9 cellular contexts compared by ENCODE assay signal in the genomic region with DNA sequence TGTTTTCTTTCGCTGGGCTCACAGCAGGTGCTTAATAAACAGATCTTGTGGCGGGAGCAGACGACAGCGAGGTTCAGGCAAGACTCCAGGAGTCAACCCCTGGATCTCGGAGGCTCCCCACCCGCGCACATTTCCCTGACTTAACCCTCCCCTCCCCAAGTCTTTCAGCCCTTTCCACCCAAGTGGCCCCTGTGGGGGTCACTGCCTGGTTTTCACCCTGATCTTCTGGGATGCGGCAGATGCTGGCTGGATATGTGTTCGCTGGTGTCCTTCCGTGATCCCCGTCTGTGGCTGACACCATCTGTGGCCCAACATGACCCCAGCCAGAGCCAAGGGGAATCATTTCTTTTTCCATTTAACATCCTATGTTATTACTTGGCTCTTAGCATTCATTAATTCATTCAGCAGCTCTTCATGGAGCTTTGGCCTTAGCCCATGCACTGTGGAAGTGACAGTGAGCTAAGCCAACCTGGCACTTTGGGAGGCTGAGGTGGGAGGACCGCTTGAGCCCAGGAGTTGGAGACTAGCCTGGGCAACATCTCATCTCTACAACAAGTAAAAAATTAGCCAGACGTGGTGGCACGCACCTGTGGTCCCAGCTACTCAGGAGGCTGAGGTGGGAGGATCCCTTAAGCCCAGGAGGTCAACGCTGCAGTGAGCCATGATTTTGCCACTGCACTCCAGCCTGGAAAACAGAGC. TPM values are rescaled to one million over a fixed set of nuclear protein-coding genes. Genes with fewer than 3 reads are reported as not detected.
DNase-seq lines count a peak whose midpoint lies in the region; ATAC-seq and TF ChIP-seq lines count a peak whose summit lies in the region.
"Not testable (repeated sequence)": the region's sequence is repeated elsewhere in the genome, so short reads cannot be mapped to it uniquely, and the experiment has no call there.
"Had no signal": no experiment of that assay in that cellular context is flagged by ENCODE, and none has a peak within 500 bp of the region (broad histone marks: within the 10 kb centered on the region; RNA-seq: fewer than 3 reads in every experiment).

No MANE protein-coding gene starts in this region.

- H3K27me3 ChIP-seq in CD4-positive, CD25-positive, alpha-beta regulatory T cell (ENCODE audit: control insufficient read depth, insufficient read depth, low read length); HUES6 (ENCODE audit: control insufficient read depth, insufficient read depth, low read length); dorsolateral prefrontal cortex; thymus (ENCODE audit: control insufficient read depth, insufficient read depth): not testable (repeated sequence)

- peaks cover 19% of the 10 kb centered on the region for H3K4me1 ChIP-seq in CD4-positive, CD25-positive, alpha-beta regulatory T cell (ENCODE audit: control insufficient read depth, insufficient read depth, low read length, poor library complexity, severe bottlenecking)
- peaks cover 11% of the 10 kb centered on the region for H3K4me1 ChIP-seq in HUES6 (ENCODE audit: control insufficient read depth, insufficient read depth, low read length)
- H3K4me1 ChIP-seq in thymus (ENCODE audit: control insufficient read depth, insufficient read depth, low read length): not testable (repeated sequence)

- not testable (repeated sequence) for H3K9me3 Mint-ChIP-seq in CD4-positive, CD25-positive, alpha-beta regulatory T cell; activated naive CD4-positive, alpha-beta T cell treated with anti-CD3 and anti-CD28 coated beads, Interleukin-2, amount 50 U/mL, for 24 hours; immature natural killer cell; osteocyte (ENCODE audit: unreplicated experiment)

- peak overlapping the region; percentile 60 for H3K27ac ChIP-seq in CD4-positive, CD25-positive, alpha-beta regulatory T cell (ENCODE audit: insufficient read depth, low read length, poor library complexity, severe bottlenecking)
- not testable (repeated sequence) for H3K27ac ChIP-seq in HUES6 (ENCODE audit: low read depth, low read length); SK-N-MC; thymus (ENCODE audit: low read depth)
- H3K27ac ChIP-seq in dorsolateral prefrontal cortex: peak overlapping the region in 54 of 59 donors; percentile 32 to 100 (median 97)

- H3K27me3 Mint-ChIP-seq in CD4-positive, CD25-positive, alpha-beta regulatory T cell; activated naive CD4-positive, alpha-beta T cell treated with anti-CD3 and anti-CD28 coated beads, Interleukin-2, amount 50 U/mL, for 24 hours; immature natural killer cell (ENCODE audit: low read depth in 3 of 3); osteocyte (ENCODE audit: unreplicated experiment): not testable (repeated sequence)

- intact Hi-C loops in dorsolateral prefrontal cortex (cut with DNase I): not testable (repeated sequence)

- not testable (repeated sequence) for ATAC-seq in CD4-positive, CD25-positive, alpha-beta regulatory T cell (ENCODE audit: low read depth in 2 of 2)

- H3K9ac ChIP-seq in HUES6 (ENCODE audit: low read length); SK-N-MC (ENCODE audit: insufficient read length): not testable (repeated sequence)

- peak overlapping the region; percentile 26 for H3K4me3 ChIP-seq in CD4-positive, CD25-positive, alpha-beta regulatory T cell (ENCODE audit: low read depth, low read length)
- H3K4me3 ChIP-seq in HUES6 (ENCODE audit: low read depth, low read length): peak overlapping the region; percentile 82
- peak overlapping the region; percentile 79 for H3K4me3 ChIP-seq in SK-N-MC
- peak overlapping the region; percentile 71 to 100 (median 92) for H3K4me3 ChIP-seq in dorsolateral prefrontal cortex
- H3K4me3 ChIP-seq in thymus (ENCODE audit: low read length): peak overlapping the region; percentile 80

- H3K27ac Mint-ChIP-seq in CD4-positive, CD25-positive, alpha-beta regulatory T cell: peak overlapping the region in 2 of 3 donors; percentile 79 to 86
- peak overlapping the region; percentile 4 for H3K27ac Mint-ChIP-seq in activated naive CD4-positive, alpha-beta T cell treated with anti-CD3 and anti-CD28 coated beads, Interleukin-2, amount 50 U/mL, for 24 hours
- H3K27ac Mint-ChIP-seq in immature natural killer cell (peak overlapping the region; percentile 67 to 88 (median 81)), osteocyte (ENCODE audit: unreplicated experiment) (peak overlapping the region; percentile 59)

- not testable (repeated sequence) for H3K9me3 ChIP-seq in CD4-positive, CD25-positive, alpha-beta regulatory T cell (ENCODE audit: control insufficient read depth in 2 of 2, low read length in 2 of 2); HUES6 (ENCODE audit: control insufficient read depth, insufficient read depth, low read depth, low read length); SK-N-MC (ENCODE audit: low read depth, low read length); thymus (ENCODE audit: control insufficient read depth)

- 66% methylated on average over 15 of the region's 15 CpGs for WGBS in thymus

- H3K36me3 Mint-ChIP-seq in CD4-positive, CD25-positive, alpha-beta regulatory T cell; activated naive CD4-positive, alpha-beta T cell treated with anti-CD3 and anti-CD28 coated beads, Interleukin-2, amount 50 U/mL, for 24 hours; immature natural killer cell; osteocyte (ENCODE audit: unreplicated experiment): not testable (repeated sequence)

- not testable (repeated sequence) for TF ChIP-seq CTCF in dorsolateral prefrontal cortex (IDR thresholded peaks at IDR 0.05 in 54 of 56, conservative IDR thresholded peaks at IDR 0.05 in 2 of 56; ENCODE audit: low read depth in 1 of 56, partially characterized antibody in 56 of 56); osteocyte (IDR thresholded peaks at IDR 0.05)

- peak overlapping the region; percentile 88 to 96 (median 92) for H3K4me3 Mint-ChIP-seq in CD4-positive, CD25-positive, alpha-beta regulatory T cell
- peak overlapping the region; percentile 92 for H3K4me3 Mint-ChIP-seq in activated naive CD4-positive, alpha-beta T cell treated with anti-CD3 and anti-CD28 coated beads, Interleukin-2, amount 50 U/mL, for 24 hours
- H3K4me3 Mint-ChIP-seq in immature natural killer cell: peak overlapping the region; percentile 73 to 93 (median 86)
- peak overlapping the region; percentile 80 for H3K4me3 Mint-ChIP-seq in osteocyte (ENCODE audit: unreplicated experiment)

- H3K4me1 Mint-ChIP-seq in CD4-positive, CD25-positive, alpha-beta regulatory T cell: peaks cover 7 to 44% (median 27%) of the 10 kb centered on the region in 4 donors
- H3K4me1 Mint-ChIP-seq in activated naive CD4-positive, alpha-beta T cell treated with anti-CD3 and anti-CD28 coated beads, Interleukin-2, amount 50 U/mL, for 24 hours: peaks cover 47% of the 10 kb centered on the region
- H3K4me1 Mint-ChIP-seq in immature natural killer cell (peaks cover 24 to 33% of the 10 kb centered on the region in 2 donors), osteocyte (ENCODE audit: unreplicated experiment) (peaks cover 17% of the 10 kb centered on the region)

- not testable (repeated sequence) for DNase-seq in CD4-positive, CD25-positive, alpha-beta regulatory T cell; SK-N-MC (ENCODE audit: low read depth, low spot score); immature natural killer cell; osteocyte (ENCODE audit: extremely low spot score, unreplicated experiment)
- peak in 4 of 10 donors; percentile 31 to 58 (median 41) for DNase-seq in dorsolateral prefrontal cortex

- H3K36me3 ChIP-seq in CD4-positive, CD25-positive, alpha-beta regulatory T cell (ENCODE audit: control insufficient read depth, insufficient read depth, low read length); HUES6 (ENCODE audit: control insufficient read depth, insufficient read depth, low read length); SK-N-MC (ENCODE audit: insufficient read depth, low read length); thymus (ENCODE audit: control insufficient read depth, insufficient read depth): not testable (repeated sequence)

RNA-seq across cellular contexts. Expression of gene CROCC, which starts 6.7 kb away (rescaled TPM):
- 46.1 TPM for total RNA-seq in CD4-positive, CD25-positive, alpha-beta regulatory T cell
- 1 to 10 TPM; 3.9 to 5.2 (median 4.2) TPM for polyA plus RNA-seq in CD4-positive, CD25-positive, alpha-beta regulatory T cell
- total RNA-seq in dorsolateral prefrontal cortex (10 to 100 TPM; 15.4 to 63.7 (median 32.6) TPM), osteocyte (31.4 and 34.5 TPM in 2 replicates)
- polyA plus RNA-seq in immature natural killer cell (1 to 10 TPM in 2 of 3 donors, under 1 TPM in 1; 0.35 to 6.5 (median 5.4) TPM), thymus (97.1 TPM)

RNA-seq across cellular contexts. Expression of gene RNU1-2, which starts 19.3 kb away (rescaled TPM):
- total RNA-seq in CD4-positive, CD25-positive, alpha-beta regulatory T cell: 3,278 TPM
- 10 to 100 TPM in 1 of 4 donors, not detected in 3; 23.7 TPM for polyA plus RNA-seq in CD4-positive, CD25-positive, alpha-beta regulatory T cell
- over 10,000 TPM in 6 of 120 experiments, 1,000 to 10,000 TPM in 114; 2,235 to 12,697 (median 6,630) TPM for total RNA-seq in dorsolateral prefrontal cortex
- 10 to 100 TPM in 1 of 3 donors, not detected in 2; 28.1 TPM for polyA plus RNA-seq in immature natural killer cell
- total RNA-seq in osteocyte: 2,650 and 2,859 TPM in 2 replicates
- polyA plus RNA-seq in thymus: not detected
- total RNA-seq: myocyte had no signal

Comparison
In these comparisons a context has a peak if more than half of its experiments do, and no peak if none do; other contexts are left out.
1. H3K4me3 ChIP-seq: peak in every context shown above with its lines; median percentile 92 in dorsolateral prefrontal cortex; 82 in HUES6; 80 in thymus; 79 in SK-N-MC; 26 in CD4-positive, CD25-positive, alpha-beta regulatory T cell.
2. H3K27ac Mint-ChIP-seq: peak in every context shown above with its lines; median percentile 82 in CD4-positive, CD25-positive, alpha-beta regulatory T cell; 81 in immature natural killer cell; 59 in osteocyte; 4 in activated naive CD4-positive, alpha-beta T cell treated with anti-CD3 and anti-CD28 coated beads, Interleukin-2, amount 50 U/mL, for 24 hours.